13 cellular contexts compared by ENCODE assay signal in genomic region chr10:60123172-60123571, GRCh38.
DNase-seq lines count a peak whose midpoint lies in the region; ATAC-seq and TF ChIP-seq lines count a peak whose summit lies in the region.
"Had no signal": no experiment of that assay in that cellular context is flagged by ENCODE, and none has a peak within 500 bp of the region (broad histone marks: within the 10 kb centered on the region; RNA-seq: fewer than 3 reads in every experiment).

No MANE protein-coding gene starts in this region.

- no peaks in the 10 kb centered on the region for H3K27me3 ChIP-seq in adipocyte (replicated peaks; ENCODE audit: control insufficient read depth, insufficient read depth, low read length)
- no peaks in the 10 kb centered on the region for H3K27me3 ChIP-seq in heart left ventricle
- no peaks in the 10 kb centered on the region for H3K27me3 ChIP-seq in gastrocnemius medialis
- H3K27me3 ChIP-seq: SJCRH30 had no signal

- DNase-seq in EH (ENCODE audit: low read depth) (peak; percentile 73), adipocyte (ENCODE audit: low read depth) (peak; percentile 34), heart left ventricle (no peak), gastrocnemius medialis (peak; percentile 52 to 53), HuH-7 (ENCODE audit: low spot score) (no peak), DMS79 (lab: John Stamatoyannopoulos, UW) (no peak)
- no peak for DNase-seq in activated T-cell treated with anti-CD3 and anti-CD28 coated beads, Interleukin-2, amount 50 U/mL, for 1 hour
- DNase-seq in NK-92 treated with Interleukin-12 subunit alpha and Interleukin-12 subunit beta, amount 100 ng/mL, for 24 hours (lab: John Stamatoyannopoulos, UW): no peak
- DNase-seq: activated CD4-positive, alpha-beta memory T cell treated with anti-CD3 and anti-CD28 coated beads, Interleukin-2, amount 10 ng/mL, durations not matched to agents 7 days and 5 days; GOT3; NCI-H1930; SJCRH30; trophoblast cell had no signal

- 28 to 49% (median 36%) methylated on average over 3 of the region's 3 CpGs for WGBS in heart left ventricle, 4 donors

- ATAC-seq in heart left ventricle: peak; percentile 88 to 96 (median 92)
- peak; percentile 98 for ATAC-seq in gastrocnemius medialis

- H3K9me3 ChIP-seq in adipocyte (ENCODE audit: control insufficient read depth, low read length) (no peaks in the 10 kb centered on the region), heart left ventricle (peaks cover 0 to 7% (median 0%) of the 10 kb centered on the region in 12 donors), gastrocnemius medialis (no peaks in the 10 kb centered on the region)
- H3K9me3 ChIP-seq: SJCRH30 had no signal

- H3K27ac ChIP-seq in heart left ventricle (peak overlapping the region; percentile 30 to 73 (median 63)), gastrocnemius medialis (peak overlapping the region; percentile 75 to 90 (median 80))
- H3K27ac ChIP-seq: SJCRH30 had no signal

- H3K4me1 ChIP-seq in adipocyte (ENCODE audit: control insufficient read depth, insufficient read depth, low read length) (peaks cover 16% of the 10 kb centered on the region), heart left ventricle (peaks cover 0 to 19% (median 7%) of the 10 kb centered on the region in 12 donors), gastrocnemius medialis (peaks cover 29% of the 10 kb centered on the region in 2 donors)
- H3K4me1 ChIP-seq: SJCRH30 had no signal

- H3K36me3 ChIP-seq in adipocyte (ENCODE audit: control insufficient read depth, insufficient read depth, low read length, severe bottlenecking): no peaks in the 10 kb centered on the region
- H3K36me3 ChIP-seq in heart left ventricle: peaks cover 0 to 9% (median 0%) of the 10 kb centered on the region in 9 donors
- no peaks in the 10 kb centered on the region for H3K36me3 ChIP-seq in gastrocnemius medialis
- H3K36me3 ChIP-seq: SJCRH30 had no signal

- intact Hi-C loops in heart left ventricle (cut with DNase I): loop anchor here in 2 of 10 donors (10.0 kb wide), 1 partner anchor 62 kb away; no protein-coding TSS in a partner anchor
- intact Hi-C loops in gastrocnemius medialis (cut with DNase I; ENCODE audit: low total_unique reads): loop anchor here (2.0 kb wide), 1 partner anchor 18 kb away; no protein-coding TSS in a partner anchor

- H3K9ac ChIP-seq in adipocyte (ENCODE audit: low read length): peak overlapping the region; percentile 35

- H3K4me3 ChIP-seq in adipocyte (ENCODE audit: low read length) (peak overlapping the region; percentile 38), heart left ventricle (no peak overlapping the region), gastrocnemius medialis (no peak overlapping the region)
- H3K4me3 ChIP-seq: SJCRH30 had no signal

- in situ Hi-C loops in gastrocnemius medialis (cut with MboI; ENCODE audit: low sequenced_read_pairs in 4 of 4): no loop called here

- no peak for TF ChIP-seq POLR2A in heart left ventricle (IDR thresholded peaks at IDR 0.05)
- peak in 1 of 2 donors; percentile 10 for TF ChIP-seq POLR2A in gastrocnemius medialis (IDR thresholded peaks at IDR 0.05)

- TF ChIP-seq CTCF in heart left ventricle (IDR thresholded peaks at IDR 0.05) (no peak), gastrocnemius medialis (IDR thresholded peaks at IDR 0.05 in 4 of 5, conservative IDR thresholded peaks at IDR 0.05 in 1 of 5) (no peak)

Comparison
In these comparisons a context has a peak if more than half of its experiments do, and no peak if none do; other contexts are left out.
1. DNase-seq: peak in EH (single experiment), adipocyte (single experiment) and gastrocnemius medialis (2 of 2); none in heart left ventricle (0 of 5), HuH-7 (single experiment), activated T-cell treated with anti-CD3 and anti-CD28 coated beads, Interleukin-2, amount 50 U/mL, for 1 hour (single experiment), DMS79 (single experiment) and NK-92 treated with Interleukin-12 subunit alpha and Interleukin-12 subunit beta, amount 100 ng/mL, for 24 hours (single experiment).